In genomic region chr1:156748670-156749428, GRCh38 we compare ENCODE assay signal across 7 cellular contexts. TPM values are rescaled to one million over a fixed set of nuclear protein-coding genes. Genes with fewer than 3 reads are reported as not detected.
DNase-seq lines count a peak whose midpoint lies in the region; ATAC-seq, FAIRE-seq and TF ChIP-seq lines count a peak whose summit lies in the region.

No MANE protein-coding gene starts in this region.

- no peak for TF ChIP-seq POLR2A in suprapubic skin (IDR thresholded peaks at IDR 0.05)

- no peak for DNase-seq in GM18507 (ENCODE audit: extremely low spot score, insufficient read length, low read depth)
- DNase-seq in NOMO-1 treated with DMSO at 0.1 percent for 48 hours (lab: John Stamatoyannopoulos, UW; ENCODE audit: unreplicated experiment), result peak; percentile 14
- DNase-seq in MCF 10A (ENCODE audit: unreplicated experiment), result peak; percentile 95
- DNase-seq in left lobe of liver (ENCODE audit: low spot score), result peak; percentile 69
- peak in 1 of 2 donors; percentile 85 for DNase-seq in suprapubic skin (ENCODE audit: low spot score in 2 of 2)
- DNase-seq in stimulated activated CD4-positive, alpha-beta T cell treated with anti-CD3 and anti-CD28 coated beads, Interleukin-1b, Interleukin-23, amount 100 ng/mL, for 48 hours, result no peak

- H3K27ac Mint-ChIP-seq in MCF 10A (ENCODE audit: low read depth, unreplicated experiment), result peak overlapping the region; percentile 99

- CTCF ChIA-PET in MCF 10A (lab: Yijun Ruan, JAX), result interaction anchor here (1.8 to 10.3 kb wide), 3 partner anchors 21 to 60 kb away, joined by 11 to 136 read pairs (median 23); partner anchors contain the start of genes ISG20L2 and METTL25B

- peak overlapping the region; percentile 96 for H3K4me3 ChIP-seq in suprapubic skin

- H3K9me3 Mint-ChIP-seq in MCF 10A (ENCODE audit: unreplicated experiment), result no peaks in the 10 kb centered on the region

- peak overlapping the region; percentile 99 for H3K27ac ChIP-seq in suprapubic skin

- H3K27me3 ChIP-seq in suprapubic skin, result no peaks in the 10 kb centered on the region

- H3K4me1 ChIP-seq in suprapubic skin, result peaks cover 72% of the 10 kb centered on the region

- H3K9me3 ChIP-seq in suprapubic skin, result no peaks in the 10 kb centered on the region

- intact Hi-C loops in MCF 10A (cut with micrococcal nuclease), result loop anchor here (10.0 kb wide), 1 partner anchor 244 kb away; the partner anchor contains the start of gene MEF2D

- TF ChIP-seq EP300 in suprapubic skin (IDR thresholded peaks at IDR 0.05), result no peak

- FAIRE-seq in GM18507 (lab: Jason Lieb, UNC), result peak; percentile 31

- TF ChIP-seq CTCF in MCF 10A (IDR thresholded peaks at IDR 0.05; ENCODE audit: unreplicated experiment), result no peak
- no peak for TF ChIP-seq CTCF in suprapubic skin (IDR thresholded peaks at IDR 0.05)

- H3K36me3 Mint-ChIP-seq in MCF 10A (ENCODE audit: insufficient read depth, unreplicated experiment), result peaks cover 41% of the 10 kb centered on the region

- H3K4me3 Mint-ChIP-seq in MCF 10A (ENCODE audit: unreplicated experiment), result peak overlapping the region; percentile 79

- 5% methylated on average over 9 of the region's 9 CpGs for WGBS in suprapubic skin

- peak; percentile 1 for ATAC-seq in left lobe of liver
- ATAC-seq in HG03457 (IDR thresholded peaks at IDR 0.05; ENCODE audit: unreplicated experiment), result no peak

- POLR2A ChIA-PET in MCF 10A (lab: Yijun Ruan, JAX), result interaction anchor here (0.9 to 10.7 kb wide), 8 partner anchors 8 to 625 kb away, joined by 4 to 375 read pairs (median 124); partner anchors contain the start of genes ISG20L2, METTL25B, MRPL24 and PRCC

- H3K27me3 Mint-ChIP-seq in MCF 10A (ENCODE audit: insufficient read depth, unreplicated experiment), result no peaks in the 10 kb centered on the region

- peaks cover 58% of the 10 kb centered on the region for H3K4me1 Mint-ChIP-seq in MCF 10A (ENCODE audit: insufficient read depth, unreplicated experiment)

- H3K36me3 ChIP-seq in suprapubic skin, result peaks cover 12% of the 10 kb centered on the region

- BruUV-seq in MCF 10A (replicated peaks; lab: Mats Ljungman, UMichigan), result TSS peak; percentile 30

RNA-seq across cellular contexts. Expression of gene HDGF, which starts 2.6 kb away (rescaled TPM):
- total RNA-seq in MCF 10A (2022) (679 and 707 TPM in 2 replicates), left lobe of liver (153 TPM), suprapubic skin (100 to 1,000 TPM; 178 to 250 (median 210) TPM)

RNA-seq across cellular contexts. Expression of gene MRPL24, which starts 8.0 kb away (rescaled TPM):
- total RNA-seq in MCF 10A (2022) (233 and 261 TPM in 2 replicates), left lobe of liver (68.7 TPM), suprapubic skin (10 to 100 TPM; 33.6 to 66.6 (median 55.0) TPM)

RNA-seq across cellular contexts. Expression of gene PRCC, which starts 18.5 kb away (rescaled TPM):
- total RNA-seq in MCF 10A (2022) (112 and 131 TPM in 2 replicates), left lobe of liver (19.3 TPM), suprapubic skin (10 to 100 TPM; 39.1 to 50.1 (median 43.3) TPM)

RNA-seq across cellular contexts. Expression of gene ISG20L2, which starts 20.3 kb away (rescaled TPM):
- 49.9 and 57.5 TPM in 2 replicates for total RNA-seq in MCF 10A (2022)
- total RNA-seq in left lobe of liver, result 10.8 TPM
- total RNA-seq in suprapubic skin, result 10 to 100 TPM; 33.8 to 59.6 (median 38.9) TPM

RNA-seq across cellular contexts. Expression of gene METTL25B, which starts 20.6 kb away (rescaled TPM):
- total RNA-seq in MCF 10A (2022) (46.0 and 68.9 TPM in 2 replicates), left lobe of liver (26.8 TPM), suprapubic skin (10 to 100 TPM; 20.7 to 40.3 (median 34.2) TPM)

Comparison
In these comparisons a context has a peak if more than half of its experiments do, and no peak if none do; other contexts are left out.
1. DNase-seq: peak in NOMO-1 treated with DMSO at 0.1 percent for 48 hours (single experiment), MCF 10A (single experiment) and left lobe of liver (single experiment); none in GM18507 (single experiment) and stimulated activated CD4-positive, alpha-beta T cell treated with anti-CD3 and anti-CD28 coated beads, Interleukin-1b, Interleukin-23, amount 100 ng/mL, for 48 hours (single experiment).